9 cellular contexts compared by ENCODE assay signal in genomic region chr11:2825261-2825885, GRCh38.
A peak's percentile ranks its signal among the peaks of the same experiment; 100 is the strongest.
DNase-seq lines count a peak whose midpoint lies in the region; ATAC-seq, FAIRE-seq and TF ChIP-seq lines count a peak whose summit lies in the region.
"Had no signal": no experiment of that assay in that cellular context is flagged by ENCODE, and none has a peak within 500 bp of the region (broad histone marks: within the 10 kb centered on the region; RNA-seq: fewer than 3 reads in every experiment).

No MANE protein-coding gene starts in this region.

- H3K4me3 ChIP-seq in MG63 (no peak overlapping the region), endothelial cell of umbilical vein (replicated peaks in 1 of 3; ENCODE audit: insufficient read depth in 1 of 3, low read depth in 1 of 3, low read length in 3 of 3) (no peak overlapping the region), upper lobe of right lung (peak overlapping the region; percentile 11)

- H3K27ac ChIP-seq in endothelial cell of umbilical vein (ENCODE audit: insufficient read depth, low read depth, low read length) (no peak overlapping the region), upper lobe of right lung (peak overlapping the region; percentile 88)

- intact Hi-C loops in endothelial cell of umbilical vein (cut with micrococcal nuclease), result no loop called here
- intact Hi-C loops in upper lobe of right lung (cut with DNase I), result no loop called here

- TF ChIP-seq POLR2A in endothelial cell of umbilical vein (IDR thresholded peaks at IDR 0.05; ENCODE audit: low read depth, low read length), result no peak

- ATAC-seq in upper lobe of right lung, result peak; percentile 82
- ATAC-seq in GM18511 (IDR thresholded peaks at IDR 0.05; ENCODE audit: unreplicated experiment), result no peak
- ATAC-seq: stimulated activated naive CD8-positive, alpha-beta T cell treated with anti-CD3 and anti-CD28 coated beads, Interleukin-15, Interleukin-2, amounts not matched to agents 100 U/mL and 50 U/mL, for 24 hours had no signal

- H3K27me3 ChIP-seq in MG63, result no peaks in the 10 kb centered on the region
- peaks cover 9 to 16% of the 10 kb centered on the region in 2 experiments for H3K27me3 ChIP-seq in endothelial cell of umbilical vein (ENCODE audit: control insufficient read depth in 2 of 2, insufficient read depth in 2 of 2, low read length in 2 of 2)
- H3K27me3 ChIP-seq in upper lobe of right lung, result no peaks in the 10 kb centered on the region

- H4K20me1 ChIP-seq in endothelial cell of umbilical vein (replicated peaks; ENCODE audit: control insufficient read depth, extremely low read depth, insufficient read depth, low read length), result no peaks in the 10 kb centered on the region

- no peak overlapping the region for H2AFZ ChIP-seq in endothelial cell of umbilical vein (ENCODE audit: low read depth, low read length)

- dilution Hi-C loops in endothelial cell of umbilical vein (cut with MboI; ENCODE audit: extremely low pct_ligation_motif_present, low sequenced_read_pairs), result no loop called here

- DNase-seq in MG63 (peak; percentile 37), endothelial cell of umbilical vein (ENCODE audit: low read depth, low spot score) (peak; percentile 15), mucosa of gallbladder (ENCODE audit: low spot score) (peak; percentile 79), upper lobe of right lung (peak; percentile 87), G401 (ENCODE audit: low spot score) (no peak), NAMALWA (ENCODE audit: low spot score) (no peak)
- DNase-seq: stimulated activated naive CD8-positive, alpha-beta T cell treated with anti-CD3 and anti-CD28 coated beads, Interleukin-15, Interleukin-2, amounts not matched to agents 100 U/mL and 50 U/mL, for 24 hours had no signal

- no peak overlapping the region for H3K4me2 ChIP-seq in endothelial cell of umbilical vein (ENCODE audit: insufficient read depth, low read length)

- in situ Hi-C loops in G401 (cut with HindIII; ENCODE audit: low sequenced_read_pairs), result no loop called here

- H3K9ac ChIP-seq in endothelial cell of umbilical vein (replicated peaks; ENCODE audit: extremely low read depth, insufficient read depth, low read length), result no peak overlapping the region

- H3K9me3 ChIP-seq in MG63, result no peaks in the 10 kb centered on the region; the same call in 1 of the 2 replicates
- H3K9me3 ChIP-seq in endothelial cell of umbilical vein (replicated peaks; ENCODE audit: control insufficient read depth, insufficient read depth, low read length), result no peaks in the 10 kb centered on the region
- peaks cover 5% of the 10 kb centered on the region for H3K9me3 ChIP-seq in upper lobe of right lung

- H3K36me3 ChIP-seq in MG63 (no peaks in the 10 kb centered on the region), endothelial cell of umbilical vein (ENCODE audit: control insufficient read depth in 2 of 2, extremely low read depth in 1 of 2, insufficient read depth in 2 of 2, low read length in 2 of 2) (no peaks in the 10 kb centered on the region), upper lobe of right lung (no peaks in the 10 kb centered on the region)

- no peak for FAIRE-seq in endothelial cell of umbilical vein (lab: Jason Lieb, UNC)
- FAIRE-seq: RCC 7860 had no signal

- CTCF ChIA-PET in endothelial cell of umbilical vein (lab: Charles Lee), result interaction anchor here (1.0 to 1.4 kb wide), 2 partner anchors 11 to 292 kb away, joined by 3 to 5 read pairs; no protein-coding TSS in a partner anchor

- H3K9me1 ChIP-seq in endothelial cell of umbilical vein (replicated peaks; ENCODE audit: control insufficient read depth, extremely low read depth, insufficient read depth, low read length), result no peaks in the 10 kb centered on the region

- no peaks in the 10 kb centered on the region for H3K79me2 ChIP-seq in endothelial cell of umbilical vein (ENCODE audit: control insufficient read depth, insufficient read depth, low read length)

- POLR2A ChIA-PET in endothelial cell of umbilical vein (lab: Charles Lee), result no interaction called here

- TF ChIP-seq CTCF in endothelial cell of umbilical vein (IDR thresholded peaks at IDR 0.05; ENCODE audit: extremely low read depth in 1 of 2, insufficient read depth in 1 of 2, low read depth in 1 of 2, low read length in 2 of 2) (no peak), upper lobe of right lung (IDR thresholded peaks at IDR 0.05) (peak; percentile 34)

- H3K4me1 ChIP-seq in endothelial cell of umbilical vein (ENCODE audit: control insufficient read depth, extremely low read depth, insufficient read depth, low read length) (no peaks in the 10 kb centered on the region), upper lobe of right lung (peaks cover 30% of the 10 kb centered on the region)

- no TSS peak for BruUV-seq in endothelial cell of umbilical vein (replicated peaks; lab: Mats Ljungman, UMichigan)

TF ChIP-seq in endothelial cell of umbilical vein, 7 proteins besides CTCF, POLR2A, EP300 and RAD21:
- TF ChIP-seq MAX (IDR thresholded peaks at IDR 0.05; ENCODE audit: insufficient read depth, insufficient read length) (no peak), POLR2AphosphoS5 (IDR thresholded peaks at IDR 0.05; ENCODE audit: insufficient read depth, low read depth, low read length) (no peak), FOS (IDR thresholded peaks at IDR 0.05; ENCODE audit: borderline replicate concordance, insufficient read depth, low read length) (no peak), MYC (IDR thresholded peaks at IDR 0.05; ENCODE audit: low read depth, low read length) (no peak), GATA2 (IDR thresholded peaks at IDR 0.05; ENCODE audit: insufficient read depth, insufficient read length, low read depth, low read length) (no peak), JUN (IDR thresholded peaks at IDR 0.05; ENCODE audit: borderline replicate concordance, insufficient read depth, insufficient read length, low read depth) (no peak), EZH2 (IDR thresholded peaks at IDR 0.05; ENCODE audit: borderline replicate concordance, low read depth, low read length, severe bottlenecking) (no peak)

Comparison
In these comparisons a context has a peak if more than half of its experiments do, and no peak if none do; other contexts are left out.
1. DNase-seq: peak in MG63 (single experiment), endothelial cell of umbilical vein (single experiment), mucosa of gallbladder (single experiment) and upper lobe of right lung (single experiment); none in G401 (single experiment) and NAMALWA (single experiment).